ENCODE assay signal across 11 cellular contexts in the genomic region with DNA sequence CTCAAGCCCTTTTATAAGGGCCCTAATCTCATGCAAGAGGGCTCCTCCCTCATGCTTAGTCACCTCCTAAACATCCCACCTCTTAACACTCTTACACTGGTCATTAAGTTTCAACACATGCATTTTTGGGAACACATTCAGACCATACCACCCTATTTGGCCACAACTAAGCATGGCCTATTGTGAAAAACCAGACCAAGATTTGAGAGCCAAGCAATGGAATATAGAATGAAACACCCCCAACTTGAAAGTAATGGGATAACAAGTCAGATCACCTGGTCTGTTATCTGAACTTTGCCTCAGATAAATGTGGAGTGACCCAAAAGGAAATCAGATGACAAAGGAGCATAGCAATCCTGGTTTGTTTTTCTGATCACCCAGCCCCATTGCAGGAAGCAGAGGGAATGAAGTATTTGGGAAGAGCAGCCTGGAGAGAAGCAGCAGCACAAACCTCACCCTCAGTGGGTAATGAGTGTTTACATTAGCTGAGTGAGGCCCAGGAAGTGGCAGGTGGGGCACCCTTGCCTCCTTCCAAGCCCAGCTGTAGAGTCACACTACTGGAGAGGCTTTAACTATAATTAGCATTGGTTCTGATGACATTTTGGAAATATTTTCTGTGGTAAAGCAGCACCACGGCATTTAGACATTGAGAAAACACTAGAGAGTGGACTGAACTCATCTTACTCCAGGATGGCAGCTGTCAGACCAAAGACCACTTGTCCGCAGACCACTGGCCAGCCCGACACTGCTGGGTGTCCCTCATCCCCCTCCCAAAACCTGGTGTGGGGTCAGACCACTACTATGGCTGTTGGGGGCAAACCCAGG. TPM values are rescaled to one million over a fixed set of nuclear protein-coding genes. Genes with fewer than 3 reads are reported as not detected.
DNase-seq lines count a peak whose midpoint lies in the region; TF ChIP-seq lines count a peak whose summit lies in the region.
"Had no signal": no experiment of that assay in that cellular context is flagged by ENCODE, and none has a peak within 500 bp of the region (broad histone marks: within the 10 kb centered on the region; RNA-seq: fewer than 3 reads in every experiment).

No MANE protein-coding gene starts in this region.

- CTCF ChIA-PET in HEK293T (lab: Yijun Ruan, JAX): interaction anchor here (1.6 kb wide), 1 partner anchor 17 kb away, joined by 3 read pairs; no protein-coding TSS in a partner anchor

- no peak overlapping the region for H3K9ac ChIP-seq in skeletal muscle satellite cell (ENCODE audit: low read depth, low read length)

- H3K4me3 ChIP-seq in skeletal muscle satellite cell (ENCODE audit: low read length): no peak overlapping the region
- H3K4me3 ChIP-seq: transverse colon had no signal

- peaks cover 15% of the 10 kb centered on the region for H3K4me1 ChIP-seq in skeletal muscle satellite cell (ENCODE audit: control insufficient read depth, insufficient read depth, low read length)
- H3K4me1 ChIP-seq: transverse colon had no signal

- POLR2A ChIA-PET in HEK293T (lab: Yijun Ruan, JAX): no interaction called here

- no peaks in the 10 kb centered on the region for H3K27me3 ChIP-seq in skeletal muscle satellite cell (ENCODE audit: control insufficient read depth, insufficient read depth, low read length)
- H3K27me3 ChIP-seq: transverse colon had no signal

- peak overlapping the region; percentile 3 for H3K4me2 ChIP-seq in skeletal muscle satellite cell (ENCODE audit: low read length)

- peak; percentile 15 for DNase-seq in NCI-H1436 (lab: John Stamatoyannopoulos, UW)
- DNase-seq in NCI-H1436 treated with DMSO at 0.1 percent for 48 hours (lab: John Stamatoyannopoulos, UW): no peak
- DNase-seq in NCI-H510A treated with DMSO at 0.1 percent for 48 hours (lab: John Stamatoyannopoulos, UW): peak; percentile 82
- peak; percentile 80 for DNase-seq in fibroblast of gingiva (ENCODE audit: low read depth)
- no peak for DNase-seq in NCI-H1694 (lab: John Stamatoyannopoulos, UW)
- no peak for DNase-seq in HEK293T (ENCODE audit: extremely low spot score)
- DNase-seq in activated gamma-delta T cell treated with Interleukin-2 at 50 U/mL for 16 hours: no peak
- DNase-seq: activated B cell treated with CpG ODN at 0.5 μM for 24 hours; naive thymus-derived CD4-positive, alpha-beta T cell; transverse colon had no signal

- H3K9me3 ChIP-seq in skeletal muscle satellite cell (replicated peaks; ENCODE audit: low read length): no peaks in the 10 kb centered on the region
- H3K9me3 ChIP-seq: transverse colon had no signal

- H3K36me3 ChIP-seq in skeletal muscle satellite cell (ENCODE audit: insufficient read depth, low read length): no peaks in the 10 kb centered on the region
- H3K36me3 ChIP-seq: transverse colon had no signal

TF ChIP-seq in HEK293T, 16 proteins besides CTCF, POLR2A, EP300 and RAD21:
- TF ChIP-seq NFRKB (IDR thresholded peaks at IDR 0.05) (no peak), LEF1 (IDR thresholded peaks at IDR 0.05; ENCODE audit: borderline replicate concordance) (no peak), FOXK2 (IDR thresholded peaks at IDR 0.05) (no peak), CTBP1 (IDR thresholded peaks at IDR 0.05; ENCODE audit: borderline replicate concordance) (no peak)

RNA-seq across cellular contexts. Expression of gene PRTG, which starts 48.8 kb away (rescaled TPM):
- total RNA-seq in skeletal muscle satellite cell (2012; rRNA removed): 5.1 and 5.5 TPM in 2 replicates
- total RNA-seq: activated B cell treated with CpG ODN at 0.5 μM for 24 hours; naive thymus-derived CD4-positive, alpha-beta T cell had no signal

Comparison
In these comparisons a context has a peak if more than half of its experiments do, and no peak if none do; other contexts are left out.
1. DNase-seq: peak in NCI-H1436 (single experiment), NCI-H510A treated with DMSO at 0.1 percent for 48 hours (single experiment) and fibroblast of gingiva (single experiment); none in NCI-H1436 treated with DMSO at 0.1 percent for 48 hours (single experiment), NCI-H1694 (single experiment), HEK293T (single experiment) and activated gamma-delta T cell treated with Interleukin-2 at 50 U/mL for 16 hours (single experiment).